Comparison of ENCODE assay signal across 8 cellular contexts in the genomic region with DNA sequence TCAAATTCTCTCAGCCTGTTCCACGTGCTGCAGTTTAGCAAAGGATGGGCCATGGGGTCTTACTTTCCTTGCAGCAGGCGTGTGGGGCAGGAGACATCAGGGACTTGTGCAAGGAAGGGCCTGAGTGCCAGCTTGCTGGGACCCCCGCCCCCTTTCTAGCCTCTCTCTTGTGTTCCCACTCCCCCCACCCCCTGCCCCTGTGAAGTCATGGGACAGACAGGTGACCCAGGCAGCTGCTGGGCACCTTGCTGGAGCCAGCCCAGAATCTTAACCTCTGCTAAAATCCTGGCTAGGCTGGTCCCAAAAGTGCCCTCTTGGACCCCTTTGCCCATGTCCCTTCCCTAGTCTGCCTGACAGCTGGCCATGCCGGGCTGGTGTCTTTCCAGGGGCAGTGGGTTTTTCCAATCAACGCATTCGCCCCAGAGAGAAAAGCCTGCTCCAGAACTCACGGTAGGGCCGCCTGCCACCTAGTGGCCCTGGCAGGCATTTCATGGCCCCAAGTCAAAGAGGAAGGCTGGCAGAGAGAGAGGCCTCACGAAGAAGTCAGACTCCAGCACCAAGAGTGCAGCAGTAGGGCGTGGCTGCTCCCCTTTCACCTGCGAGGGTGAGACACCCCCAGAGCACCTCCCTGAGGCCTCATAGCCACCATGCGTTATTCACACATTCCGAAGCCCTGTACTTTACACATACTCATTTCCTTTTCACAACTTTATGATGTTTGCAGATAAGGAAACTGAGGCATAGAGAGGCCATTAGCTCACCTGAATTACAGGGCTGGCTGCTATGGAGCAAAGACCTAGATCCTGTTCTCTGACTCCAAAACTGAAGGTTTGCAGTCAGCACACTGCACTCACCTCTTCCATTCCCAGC.
DNase-seq lines count a peak whose midpoint lies in the region; ATAC-seq and TF ChIP-seq lines count a peak whose summit lies in the region.

No MANE protein-coding gene starts in this region.

- DNase-seq in NCI-H1694 (lab: John Stamatoyannopoulos, UW) (peak; percentile 81), UCSD-AML1 (lab: John Stamatoyannopoulos, UW; ENCODE audit: unreplicated experiment) (peak; percentile 81), astrocyte of the hippocampus (ENCODE audit: low read depth, low spot score) (peak; percentile 90), hypothalamus (lab: John Stamatoyannopoulos, UW) (peak in 30 of 51 donors; percentile 15 to 68 (median 37))
- peak; percentile 72 for DNase-seq in stimulated activated CD4-positive, alpha-beta T cell treated with anti-CD3 and anti-CD28 coated beads, Interleukin-12 subunit alpha, Interleukin-12 subunit beta, amount 100 ng/mL, for 4 hours

- peak; percentile 97 for TF ChIP-seq CTCF in GM12875 (IDR thresholded peaks at IDR 0.05; ENCODE audit: borderline replicate concordance, insufficient read depth, low read depth, low read length)

- H3K4me3 ChIP-seq in GM12875 (ENCODE audit: low read depth, low read length): no peak overlapping the region

- ATAC-seq in GM19455 (IDR thresholded peaks at IDR 0.05; ENCODE audit: unreplicated experiment) (no peak), HG03025 (IDR thresholded peaks at IDR 0.05; ENCODE audit: low FRiP score, unreplicated experiment) (no peak)

Comparison
In these comparisons a context has a peak if more than half of its experiments do, and no peak if none do; other contexts are left out.
1. DNase-seq: peak in every context shown above with its lines; median percentile 90 in astrocyte of the hippocampus; 81 in NCI-H1694; 81 in UCSD-AML1; 72 in stimulated activated CD4-positive, alpha-beta T cell treated with anti-CD3 and anti-CD28 coated beads, Interleukin-12 subunit alpha, Interleukin-12 subunit beta, amount 100 ng/mL, for 4 hours; 37 in hypothalamus.